Comparison of ENCODE assay signal across 21 cellular contexts in the genomic region with DNA sequence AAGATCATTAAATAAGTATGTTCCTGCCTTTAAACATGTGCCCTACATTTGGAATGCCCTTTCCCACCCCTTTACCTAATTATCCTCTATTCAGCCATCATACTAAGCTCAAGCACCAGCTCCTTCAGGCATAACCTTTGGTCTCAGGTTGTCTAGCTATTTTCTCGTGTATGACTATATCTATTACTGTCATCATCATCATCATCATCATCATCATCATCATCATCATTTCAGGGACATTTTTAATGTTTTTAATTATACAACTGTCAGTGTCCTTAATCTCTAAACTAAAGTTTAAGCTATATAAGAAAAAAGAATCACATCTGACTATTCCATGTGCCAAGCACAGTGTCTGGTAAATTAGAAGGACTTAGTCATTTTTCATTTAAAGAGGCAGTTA.
"Had no signal": no experiment of that assay in that cellular context is flagged by ENCODE, and none has a peak within 500 bp of the region (broad histone marks: within the 10 kb centered on the region; RNA-seq: fewer than 3 reads in every experiment).

No MANE protein-coding gene starts in this region.

- H3K27me3 ChIP-seq: heart right ventricle, ovary, sigmoid colon, stomach, testis, thyroid gland, transverse colon, upper lobe of left lung, vagina had no signal

- H3K4me3 ChIP-seq: heart right ventricle, lower lobe of right lung, ovary, sigmoid colon, stomach, testis, thyroid gland, transverse colon, upper lobe of left lung, vagina had no signal

- H3K4me1 Mint-ChIP-seq: naive B cell; natural killer cell; stimulated activated naive B cell treated with anti-CD40 and anti-IgM and Interleukin-4, amounts not matched to agents 10 μg/mL and 1 μg/mL and 100 μg/mL, for 72 hours had no signal

- H3K9me3 Mint-ChIP-seq: stimulated activated naive B cell treated with anti-CD40 and anti-IgM and Interleukin-4, amounts not matched to agents 10 μg/mL and 1 μg/mL and 100 μg/mL, for 72 hours had no signal

- H3K27ac Mint-ChIP-seq: natural killer cell; progenitor cell of endocrine pancreas; stimulated activated naive B cell treated with anti-CD40 and anti-IgM and Interleukin-4, amounts not matched to agents 10 μg/mL and 1 μg/mL and 100 μg/mL, for 72 hours had no signal

- DNase-seq: lower lobe of right lung; naive B cell; natural killer cell; stimulated activated CD4-positive, alpha-beta T cell treated with anti-CD3 and anti-CD28 coated beads, Interleukin-12 subunit alpha, Interleukin-12 subunit beta, amount 100 ng/mL, for 4 hours; stimulated activated CD4-positive, alpha-beta T cell treated with anti-CD3 and anti-CD28 coated beads, Interleukin-15, amount 100 ng/mL, for 24 hours; stimulated activated CD4-positive, alpha-beta T cell treated with anti-CD3 and anti-CD28 coated beads, Interleukin-2, amount 100 ng/mL, for 24 hours; stimulated activated CD4-positive, alpha-beta T cell treated with anti-CD3 and anti-CD28 coated beads, Interleukin-4, amount 100 ng/mL, for 1 hour; stimulated activated naive B cell treated with anti-CD40 and anti-IgM and Interleukin-4, amounts not matched to agents 10 μg/mL and 1 μg/mL and 100 μg/mL, for 72 hours; stimulated activated naive CD8-positive, alpha-beta T cell treated with anti-CD3 and anti-CD28 coated beads, Interleukin-15, Interleukin-2, amounts not matched to agents 100 U/mL and 50 U/mL, for 24 hours; stomach; testis; transverse colon; upper lobe of left lung had no signal

- H3K9me3 ChIP-seq: heart right ventricle, lower lobe of right lung, ovary, sigmoid colon, stomach, testis, thyroid gland, transverse colon, upper lobe of left lung, vagina had no signal

- H3K27me3 Mint-ChIP-seq: naive B cell; progenitor cell of endocrine pancreas; stimulated activated naive B cell treated with anti-CD40 and anti-IgM and Interleukin-4, amounts not matched to agents 10 μg/mL and 1 μg/mL and 100 μg/mL, for 72 hours had no signal

- H3K36me3 ChIP-seq: heart right ventricle, lower lobe of right lung, ovary, sigmoid colon, stomach, thyroid gland, transverse colon, upper lobe of left lung, vagina had no signal

- H3K4me3 Mint-ChIP-seq: mesothelial cell of epicardium; naive B cell; natural killer cell; stimulated activated naive B cell treated with anti-CD40 and anti-IgM and Interleukin-4, amounts not matched to agents 10 μg/mL and 1 μg/mL and 100 μg/mL, for 72 hours had no signal

- H3K36me3 Mint-ChIP-seq: mesothelial cell of epicardium; naive B cell; natural killer cell; stimulated activated naive B cell treated with anti-CD40 and anti-IgM and Interleukin-4, amounts not matched to agents 10 μg/mL and 1 μg/mL and 100 μg/mL, for 72 hours had no signal

- H3K27ac ChIP-seq: lower lobe of right lung, ovary, stomach, testis, thyroid gland, transverse colon, upper lobe of left lung, vagina had no signal

- H3K4me1 ChIP-seq: heart right ventricle, lower lobe of right lung, stomach, thyroid gland, transverse colon, upper lobe of left lung, vagina had no signal

- ATAC-seq: left lobe of liver; natural killer cell; stimulated activated naive CD8-positive, alpha-beta T cell treated with anti-CD3 and anti-CD28 coated beads, Interleukin-15, Interleukin-2, amounts not matched to agents 100 U/mL and 50 U/mL, for 24 hours had no signal
